ENCODE assay signal across 1 cellular context in the genomic region with DNA sequence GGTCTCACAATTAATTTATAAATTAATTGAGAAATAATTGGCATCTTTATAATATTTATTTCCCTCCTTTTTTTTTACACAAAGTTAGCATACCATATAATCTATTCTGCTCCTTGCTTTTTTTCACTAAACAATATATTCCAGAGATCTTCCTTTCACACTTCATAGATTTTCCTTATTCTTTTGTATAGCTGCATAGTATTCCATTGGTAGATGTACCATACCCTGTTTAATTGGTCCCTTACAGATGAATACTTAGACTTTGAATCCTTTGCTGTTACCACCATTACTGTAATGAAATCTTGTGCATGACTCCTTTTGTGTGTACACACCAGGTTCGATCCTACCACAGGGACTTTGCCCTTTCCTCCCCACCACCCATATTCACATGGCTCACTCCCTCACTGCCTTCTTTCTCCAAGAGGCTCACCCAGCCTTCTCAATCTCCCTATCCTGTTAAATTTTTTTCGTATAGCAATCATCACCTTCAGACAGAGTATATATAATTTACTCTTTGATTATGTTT.
TF ChIP-seq lines count a peak whose summit lies in the region.

No MANE protein-coding gene starts in this region.

TF ChIP-seq in HCT116, 20 proteins besides CTCF, POLR2A, EP300 and RAD21 (continued from another document):
- TF ChIP-seq, protein P1, sequence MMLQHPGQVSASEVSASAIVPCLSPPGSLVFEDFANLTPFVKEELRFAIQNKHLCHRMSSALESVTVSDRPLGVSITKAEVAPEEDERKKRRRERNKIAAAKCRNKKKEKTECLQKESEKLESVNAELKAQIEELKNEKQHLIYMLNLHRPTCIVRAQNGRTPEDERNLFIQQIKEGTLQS (IDR thresholded peaks at IDR 0.05), result no peak
- TF ChIP-seq, protein P2, sequence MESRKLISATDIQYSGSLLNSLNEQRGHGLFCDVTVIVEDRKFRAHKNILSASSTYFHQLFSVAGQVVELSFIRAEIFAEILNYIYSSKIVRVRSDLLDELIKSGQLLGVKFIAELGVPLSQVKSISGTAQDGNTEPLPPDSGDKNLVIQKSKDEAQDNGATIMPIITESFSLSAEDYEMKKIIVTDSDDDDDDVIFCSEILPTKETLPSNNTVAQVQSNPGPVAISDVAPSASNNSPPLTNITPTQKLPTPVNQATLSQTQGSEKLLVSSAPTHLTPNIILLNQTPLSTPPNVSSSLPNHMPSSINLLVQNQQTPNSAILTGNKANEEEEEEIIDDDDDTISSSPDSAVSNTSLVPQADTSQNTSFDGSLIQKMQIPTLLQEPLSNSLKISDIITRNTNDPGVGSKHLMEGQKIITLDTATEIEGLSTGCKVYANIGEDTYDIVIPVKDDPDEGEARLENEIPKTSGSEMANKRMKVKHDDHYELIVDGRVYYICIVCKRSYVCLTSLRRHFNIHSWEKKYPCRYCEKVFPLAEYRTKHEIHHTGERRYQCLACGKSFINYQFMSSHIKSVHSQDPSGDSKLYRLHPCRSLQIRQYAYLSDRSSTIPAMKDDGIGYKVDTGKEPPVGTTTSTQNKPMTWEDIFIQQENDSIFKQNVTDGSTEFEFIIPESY (IDR thresholded peaks at IDR 0.05; ENCODE audit: extremely low read depth, insufficient replicate concordance, low read length), result no peak
